In the genomic region with DNA sequence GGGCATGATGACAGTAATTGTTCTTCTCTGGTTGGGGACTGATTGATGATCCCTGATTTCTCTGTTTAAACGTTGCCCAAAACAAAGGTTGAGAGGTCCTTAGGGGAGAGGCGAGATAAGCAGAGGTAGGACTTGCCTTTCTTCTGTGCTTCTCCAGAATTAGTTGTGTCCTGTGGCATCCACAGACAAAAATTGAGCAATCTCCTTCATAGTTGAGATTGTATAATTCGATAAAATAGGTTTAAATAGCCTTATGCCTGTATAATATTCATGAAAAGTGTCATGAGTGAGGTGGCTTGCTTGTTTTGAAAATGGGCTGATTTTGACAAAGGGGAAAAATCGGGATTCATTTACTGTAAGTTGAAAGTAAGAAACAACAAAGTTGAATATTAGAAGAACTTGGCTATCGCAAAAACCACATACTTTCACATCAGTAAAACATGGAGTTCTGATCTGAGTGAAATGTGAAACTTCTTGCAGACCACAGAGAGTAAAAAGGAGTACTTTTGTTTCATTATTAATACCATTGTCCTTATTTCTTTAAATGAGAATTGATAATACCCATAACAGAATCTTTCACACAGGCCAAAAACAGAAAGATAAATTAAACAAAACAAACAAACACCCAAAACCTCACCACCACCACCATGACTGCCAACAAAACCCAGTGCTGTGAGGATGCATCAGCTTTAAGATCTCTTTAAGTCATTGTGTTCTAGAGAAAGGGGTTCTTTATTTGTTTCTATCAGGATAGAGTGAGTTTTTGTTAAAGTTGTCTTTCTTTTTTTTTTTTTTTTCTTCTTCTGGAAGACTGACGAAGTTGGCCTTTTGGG, we compare ENCODE assay signal across 10 cellular contexts.
DNase-seq lines count a peak whose midpoint lies in the region; ATAC-seq and TF ChIP-seq lines count a peak whose summit lies in the region.
"Had no signal": no experiment of that assay in that cellular context is flagged by ENCODE, and none has a peak within 500 bp of the region (broad histone marks: within the 10 kb centered on the region; RNA-seq: fewer than 3 reads in every experiment).

No MANE protein-coding gene starts in this region.

- DNase-seq in GM20000 (ENCODE audit: low spot score) (peak; percentile 51), osteoblast (ENCODE audit: insufficient read length, low spot score, missing footprints) (no peak), NCI-H82 (lab: John Stamatoyannopoulos, UW) (no peak), coronary artery (ENCODE audit: low spot score) (no peak)
- no peak for DNase-seq in central memory CD8-positive, alpha-beta T cell (ENCODE audit: low spot score in 2 of 2)
- no peak for DNase-seq in stimulated activated CD4-positive, alpha-beta T cell treated with anti-CD3 and anti-CD28 coated beads, Interleukin-4, amount 100 ng/mL, for 24 hours
- DNase-seq: small intestine had no signal

- peaks cover 19% of the 10 kb centered on the region for H3K4me1 Mint-ChIP-seq in central memory CD8-positive, alpha-beta T cell

- ATAC-seq in GM18502 (IDR thresholded peaks at IDR 0.05; ENCODE audit: poor library complexity, unreplicated experiment) (peak; percentile 99), HG03196 (IDR thresholded peaks at IDR 0.05; ENCODE audit: unreplicated experiment) (peak; percentile 98)
- no peak for ATAC-seq in central memory CD8-positive, alpha-beta T cell (replicated peaks; ENCODE audit: extremely low read depth, poor library complexity, severe bottlenecking)

- peaks cover 57% of the 10 kb centered on the region for H3K79me2 ChIP-seq in osteoblast (ENCODE audit: insufficient read depth, low read length)

- peak overlapping the region; percentile 36 for H3K4me3 Mint-ChIP-seq in central memory CD8-positive, alpha-beta T cell

- no peaks in the 10 kb centered on the region for H3K9me3 ChIP-seq in osteoblast (ENCODE audit: low read depth, low read length)

- no peak overlapping the region for H2AFZ ChIP-seq in osteoblast (ENCODE audit: low read length)
- H2AFZ ChIP-seq: hepatocyte had no signal

- H3K4me1 ChIP-seq in osteoblast (ENCODE audit: insufficient read depth, low read length), result no peaks in the 10 kb centered on the region

- H3K27ac ChIP-seq in osteoblast (ENCODE audit: low read depth, low read length) (no peak overlapping the region), coronary artery (peak overlapping the region in 1 of 2 donors; percentile 14)
- H3K27ac ChIP-seq: hepatocyte had no signal

- H3K9me3 Mint-ChIP-seq in central memory CD8-positive, alpha-beta T cell, result no peaks in the 10 kb centered on the region

- H3K4me2 ChIP-seq in osteoblast (ENCODE audit: insufficient read depth, low read length), result no peak overlapping the region
- H3K4me2 ChIP-seq: hepatocyte had no signal

- peaks cover 4% of the 10 kb centered on the region for H4K20me1 ChIP-seq in osteoblast (ENCODE audit: insufficient read depth, low read length)

- TF ChIP-seq CTCF in GM20000 (IDR thresholded peaks at IDR 0.05; ENCODE audit: extremely low read depth, missing control alignments) (no peak), osteoblast (IDR thresholded peaks at IDR 0.05; ENCODE audit: extremely low read depth, low read depth, low read length) (no peak), coronary artery (IDR thresholded peaks at IDR 0.05) (no peak)

- H3K27me3 Mint-ChIP-seq in central memory CD8-positive, alpha-beta T cell, result no peaks in the 10 kb centered on the region

- H3K27ac Mint-ChIP-seq in central memory CD8-positive, alpha-beta T cell (ENCODE audit: low read depth), result peak overlapping the region; percentile 77

- no peaks in the 10 kb centered on the region for H3K36me3 ChIP-seq in osteoblast (ENCODE audit: insufficient read depth, low read length)

- H3K4me3 ChIP-seq in osteoblast (ENCODE audit: insufficient read depth, low read length), result no peak overlapping the region
- H3K4me3 ChIP-seq in coronary artery, result no peak overlapping the region
- H3K4me3 ChIP-seq: hepatocyte had no signal

- no peaks in the 10 kb centered on the region for H3K27me3 ChIP-seq in osteoblast (ENCODE audit: insufficient read depth, low read length)
- H3K27me3 ChIP-seq: hepatocyte had no signal

- peaks cover 4% of the 10 kb centered on the region for H3K36me3 Mint-ChIP-seq in central memory CD8-positive, alpha-beta T cell (ENCODE audit: insufficient read depth)
